Comparison of ENCODE assay signal across 27 cellular contexts in the genomic region with DNA sequence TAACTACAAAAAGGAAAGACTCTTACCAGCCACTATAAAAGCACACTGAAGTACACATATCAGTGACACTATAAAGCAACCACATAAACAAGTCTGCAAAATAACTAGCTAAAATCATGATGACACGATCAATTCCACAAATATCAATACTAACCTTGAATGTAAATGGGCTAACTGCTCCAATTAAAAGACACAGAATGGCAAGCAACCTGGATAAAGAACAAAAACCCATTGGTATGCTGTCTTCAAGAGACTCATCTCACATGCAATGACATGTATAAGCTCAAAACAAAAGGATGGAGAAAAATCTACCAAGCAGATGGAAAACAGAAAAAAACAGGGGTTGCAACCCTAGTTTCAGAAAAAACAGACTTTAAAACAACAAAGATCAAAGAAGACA.
"Had no signal": no experiment of that assay in that cellular context is flagged by ENCODE, and none has a peak within 500 bp of the region (broad histone marks: within the 10 kb centered on the region; RNA-seq: fewer than 3 reads in every experiment).

No MANE protein-coding gene starts in this region.

- DNase-seq: colonic mucosa; cortex of kidney; dermis blood vessel endothelial cell; dorsolateral prefrontal cortex; effector CD4-positive, alpha-beta T cell; effector CD8-positive, alpha-beta T cell; effector memory CD4-positive, alpha-beta T cell; effector memory CD8-positive, alpha-beta T cell; endodermal cell; erythroblast; esophagus squamous epithelium; foreskin keratinocyte; foreskin melanocyte; gastrocnemius medialis; glutamatergic neuron; head of caudate nucleus; heart left ventricle; heart right ventricle had no signal

- FAIRE-seq: colon, endometrium, endothelial cell of umbilical vein, frontal cortex had no signal

- H3K27ac ChIP-seq: colonic mucosa, coronary artery, dorsolateral prefrontal cortex, epithelial cell of prostate, esophagus muscularis mucosa, esophagus squamous epithelium, foreskin keratinocyte, gastrocnemius medialis, gastroesophageal sphincter, heart left ventricle, heart right ventricle had no signal

- H3K4me1 ChIP-seq: colonic mucosa, esophagus muscularis mucosa, esophagus squamous epithelium, foreskin keratinocyte, gastrocnemius medialis, gastroesophageal sphincter, heart left ventricle had no signal

- H3K36me3 ChIP-seq: colonic mucosa, esophagus muscularis mucosa, esophagus squamous epithelium, gastrocnemius medialis, gastroesophageal sphincter, heart left ventricle, heart right ventricle had no signal

- H3K4me3 ChIP-seq: colonic mucosa, coronary artery, dorsolateral prefrontal cortex, esophagus muscularis mucosa, esophagus squamous epithelium, gastrocnemius medialis, gastroesophageal sphincter, heart left ventricle, heart right ventricle had no signal

- H3K9me3 ChIP-seq: colonic mucosa, gastrocnemius medialis had no signal

- ATAC-seq: effector memory CD8-positive, alpha-beta T cell; esophagus mucosa; foreskin keratinocyte; gastrocnemius medialis; gastroesophageal sphincter; heart left ventricle; heart right ventricle had no signal
